Comparison of ENCODE assay signal across 23 cellular contexts in the genomic region with DNA sequence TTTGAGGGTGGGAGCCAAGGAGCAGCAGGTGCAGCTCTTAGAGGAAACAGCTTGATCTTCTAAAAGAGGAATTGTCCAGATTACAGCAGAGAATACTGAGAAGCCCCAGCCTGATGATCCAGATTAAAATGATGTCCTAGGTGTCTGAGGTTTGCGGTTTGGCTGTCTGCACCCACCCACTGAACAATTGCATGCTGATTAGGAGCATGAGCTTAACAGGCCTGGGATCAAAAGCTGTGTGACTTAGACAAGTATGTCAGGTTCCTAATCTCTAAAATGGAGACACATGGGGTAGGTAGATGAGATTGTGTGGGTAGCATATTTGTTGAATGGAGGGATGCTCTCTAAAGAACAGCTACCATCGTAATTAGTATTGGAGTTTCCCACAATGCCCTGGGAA.
"Had no signal": no experiment of that assay in that cellular context is flagged by ENCODE, and none has a peak within 500 bp of the region (broad histone marks: within the 10 kb centered on the region; RNA-seq: fewer than 3 reads in every experiment).

No MANE protein-coding gene starts in this region.

- H3K36me3 Mint-ChIP-seq: immature natural killer cell; naive thymus-derived CD4-positive, alpha-beta T cell had no signal

- H3K27ac ChIP-seq: coronary artery, dorsolateral prefrontal cortex, esophagus muscularis mucosa, foreskin keratinocyte, gastroesophageal sphincter, heart left ventricle, hepatocyte, left lung, lower lobe of right lung had no signal

- H3K4me3 Mint-ChIP-seq: immature natural killer cell; naive thymus-derived CD4-positive, alpha-beta T cell had no signal

- H3K36me3 ChIP-seq: gastroesophageal sphincter, left lung, lower lobe of right lung had no signal

- H3K4me2 ChIP-seq: hepatocyte had no signal

- H3K4me3 ChIP-seq: coronary artery, dorsolateral prefrontal cortex, esophagus muscularis mucosa, gastroesophageal sphincter, heart left ventricle, hepatocyte, left lung, lower lobe of right lung had no signal

- ATAC-seq: foreskin keratinocyte; gastroesophageal sphincter; heart left ventricle; left cardiac atrium; left lung; left ventricle myocardium superior; lower lobe of right lung; naive thymus-derived CD4-positive, alpha-beta T cell had no signal

- H3K27me3 ChIP-seq: dorsolateral prefrontal cortex, foreskin keratinocyte, heart left ventricle had no signal

- FAIRE-seq: colon, endothelial cell of umbilical vein, frontal cortex, keratinocyte had no signal

- H3K79me2 ChIP-seq: hepatocyte had no signal

- H3K4me1 Mint-ChIP-seq: immature natural killer cell; naive thymus-derived CD4-positive, alpha-beta T cell had no signal

- H3K4me1 ChIP-seq: foreskin keratinocyte, gastroesophageal sphincter, left lung, lower lobe of right lung had no signal

- DNase-seq: dermis blood vessel endothelial cell; dorsolateral prefrontal cortex; effector CD4-positive, alpha-beta T cell; effector memory CD4-positive, alpha-beta T cell; foreskin keratinocyte; heart left ventricle; hypothalamus; immature natural killer cell; left cardiac atrium; left lung; left ventricle myocardium superior; lower lobe of right lung; mesenchymal stem cell; midbrain; naive thymus-derived CD4-positive, alpha-beta T cell had no signal

- H3K9me3 ChIP-seq: lower lobe of right lung had no signal

- H3K27ac Mint-ChIP-seq: immature natural killer cell; naive thymus-derived CD4-positive, alpha-beta T cell had no signal
